Comparison of ENCODE assay signal across 8 cellular contexts in the genomic region with DNA sequence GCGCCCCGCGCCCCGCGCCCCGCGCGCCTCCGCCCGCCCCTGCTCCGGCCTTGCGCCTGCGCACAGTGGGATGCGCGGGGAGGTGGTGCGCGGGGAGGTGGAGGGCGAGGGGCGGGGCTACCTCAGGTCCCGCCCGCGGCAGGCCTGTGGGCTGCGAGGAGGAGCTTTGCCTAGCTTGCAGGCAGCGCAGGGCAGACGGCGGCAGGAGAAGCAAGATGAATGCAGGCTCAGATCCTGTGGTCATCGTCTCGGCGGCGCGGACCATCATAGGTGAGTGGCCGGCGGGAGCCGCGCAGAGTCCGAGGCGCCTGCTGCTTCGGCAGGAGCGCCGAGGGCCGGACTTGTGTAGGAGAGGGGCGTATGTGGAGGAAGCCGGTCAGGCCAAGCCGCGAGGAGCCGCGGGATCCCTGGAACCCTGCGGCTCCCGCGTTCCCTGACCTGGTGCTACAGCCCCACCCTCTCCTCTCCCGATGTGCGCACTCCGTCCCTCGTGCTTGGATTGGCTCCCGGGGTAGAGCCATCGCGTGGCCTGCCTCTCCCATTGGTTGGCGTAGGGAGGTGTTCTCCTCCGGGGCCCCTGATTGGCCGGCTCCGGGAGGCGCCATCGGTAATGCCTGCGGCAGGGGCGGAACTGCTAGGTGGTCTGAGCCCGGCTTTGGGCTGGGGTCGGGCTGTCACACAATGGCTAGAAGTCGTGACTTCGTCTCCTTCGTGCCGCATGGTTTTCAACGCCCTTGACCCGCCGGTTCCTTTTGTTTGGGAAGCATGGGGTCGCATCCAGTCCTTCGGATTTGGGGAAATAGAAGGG. TPM values are rescaled to one million over a fixed set of nuclear protein-coding genes. Genes with fewer than 3 reads are reported as not detected.
DNase-seq lines count a peak whose midpoint lies in the region; ATAC-seq and TF ChIP-seq lines count a peak whose summit lies in the region.

A gene (plus strand): TSS at position 173 of the 808 bp plus-strand sequence. CDS start 43 bp downstream, at position 216.

- no peaks in the 10 kb centered on the region for H4K20me1 ChIP-seq in OCI-LY3 (ENCODE audit: insufficient read depth, low read length)

- H3K9me3 ChIP-seq in OCI-LY3 (ENCODE audit: insufficient read depth, low read length) (no peaks in the 10 kb centered on the region), mesodermal cell (ENCODE audit: control insufficient read depth, low read length) (no peaks in the 10 kb centered on the region)

- in situ Hi-C loops in endometrial microvascular endothelial cells (cut with HindIII; ENCODE audit: inconsistent ontology term, low pct_unique_long_range_greater_than_20kb, low sequenced_read_pairs) = loop anchor here (25.0 kb wide), 1 partner anchor 225 kb away; no protein-coding TSS in a partner anchor

- 10 to 14% methylated on average over 48 to 59 of the region's 76 CpGs for WGBS in mesodermal cell (ENCODE audit: insufficient coverage in 2 of 2), 2 experiments

- 0 out of 2 replicates have a peak within 1 kb of the TSS, but pooled peaks have one; percentile 68 for H2AFZ ChIP-seq in OCI-LY3 (ENCODE audit: low read depth, low read length)

- H3K79me2 ChIP-seq in OCI-LY3 (ENCODE audit: low read length) = peaks cover 25% of the 10 kb centered on the region

- peak within 1 kb of the TSS; percentile 100 for H3K9ac ChIP-seq in OCI-LY3 (ENCODE audit: low read length)

- no peaks in the 10 kb centered on the region for H3K27me3 ChIP-seq in OCI-LY3 (ENCODE audit: low read depth, low read length)

- H3K27ac ChIP-seq in OCI-LY3 (ENCODE audit: low read length) (peak within 1 kb of the TSS; percentile 98), mesodermal cell (ENCODE audit: low read depth, low read length, severe bottlenecking) (peak within 1 kb of the TSS; percentile 94)

- H3K4me2 ChIP-seq in OCI-LY3 (ENCODE audit: low read length) = peak within 1 kb of the TSS; percentile 89

- peaks cover 12% of the 10 kb centered on the region for H3K4me1 ChIP-seq in OCI-LY3 (ENCODE audit: low read length)
- peaks cover 44% of the 10 kb centered on the region for H3K4me1 ChIP-seq in mesodermal cell (ENCODE audit: control insufficient read depth, insufficient read depth, low read length, poor library complexity, severe bottlenecking)

- TF ChIP-seq CTCF in OCI-LY3 (IDR thresholded peaks at IDR 0.05; ENCODE audit: low read depth, low read length) = no peak

- H3K36me3 ChIP-seq in OCI-LY3 (replicated peaks; ENCODE audit: low read depth, low read length) (peaks cover 35% of the 10 kb centered on the region), mesodermal cell (ENCODE audit: control insufficient read depth, insufficient read depth, low read length) (peaks cover 80% of the 10 kb centered on the region)

- peak; percentile 88 for DNase-seq in DMS 273 treated with DMSO at 0.1 percent for 48 hours (lab: John Stamatoyannopoulos, UW)
- DNase-seq in HuH-7.5 (ENCODE audit: low spot score) = peak; percentile 95
- peak; percentile 86 for DNase-seq in activated CD8-positive, alpha-beta memory T cell treated with anti-CD3 and anti-CD28 coated beads, Interleukin-2, amount 50 U/mL, for 4 hours
- DNase-seq in stimulated activated CD8-positive, alpha-beta memory T cell treated with anti-CD3 and anti-CD28 coated beads, Interleukin-15, amount 100 ng/mL, for 24 hours (ENCODE audit: low read depth) = peak; percentile 75

- ATAC-seq in GM21528 (IDR thresholded peaks at IDR 0.05; ENCODE audit: low FRiP score, unreplicated experiment) = peak; percentile 98

- peak within 1 kb of the TSS; percentile 99 for H3K4me3 ChIP-seq in OCI-LY3 (ENCODE audit: low read length)
- H3K4me3 ChIP-seq in mesodermal cell (ENCODE audit: extremely low read depth, insufficient read depth, low read length, poor library complexity, severe bottlenecking) = peak within 1 kb of the TSS; percentile 66

RNA-seq across cellular contexts. Expression of the gene that starts here (rescaled TPM):
- 24.8 TPM for total RNA-seq in endometrial microvascular endothelial cells (ENCODE audit: inconsistent ontology term)
- polyA plus RNA-seq in mesodermal cell (2013, experiment 1 of 2) = 149 TPM
- 156 TPM for polyA plus RNA-seq in mesodermal cell (2013, experiment 2 of 2)

Comparison
In these comparisons a context has a peak if more than half of its experiments do, and no peak if none do; other contexts are left out.
1. Peak in every context shown above with its lines: DNase-seq, ATAC-seq, H3K4me3 ChIP-seq and H3K27ac ChIP-seq.